In genomic region chr19:12793290-12794195, GRCh38 we compare ENCODE assay signal across 1 cellular context.
TF ChIP-seq lines count a peak whose summit lies in the region.

No MANE protein-coding gene starts in this region.

TF ChIP-seq in K562, 482 proteins besides CTCF, POLR2A, EP300 and RAD21 (continues in another document):
- TF ChIP-seq ZBTB17 (CRISPR knock-in tag; IDR thresholded peaks at IDR 0.05), result peak; percentile 28; the same call in 1 of the 2 replicates
- peak; percentile 80 for TF ChIP-seq ZBTB12 (CRISPR knock-in tag; IDR thresholded peaks at IDR 0.05)
- TF ChIP-seq TBL1XR1 (IDR thresholded peaks at IDR 0.05; ENCODE audit: low read length in 2 of 2), result peak in 1 of 2 experiments; percentile 17; a peak in 2 of 4 replicates
- peak; percentile 47; the same call in 1 of the 2 replicates for TF ChIP-seq ZC3H4 (CRISPR knock-in tag; IDR thresholded peaks at IDR 0.05; ENCODE audit: borderline replicate concordance)
- peak; percentile 68; the same call in 1 of the 2 replicates for TF ChIP-seq FOSL1 (tag; conservative IDR thresholded peaks at IDR 0.05)
- peak; percentile 74 for TF ChIP-seq MAX (CRISPR knock-in tag; IDR thresholded peaks at IDR 0.05)
- TF ChIP-seq HDAC1 (IDR thresholded peaks at IDR 0.05), result 0 out of 4 replicates have a peak, but pooled peaks of 1 of the 2 experiments have one; percentile 39
- peak; percentile 85 for TF ChIP-seq POLR2H (tag; IDR thresholded peaks at IDR 0.05; ENCODE audit: low read depth)
- no peak for TF ChIP-seq MTA2 (IDR thresholded peaks at IDR 0.05; ENCODE audit: low read depth)
- TF ChIP-seq NR2F6 (CRISPR knock-in tag; IDR thresholded peaks at IDR 0.05), result 0 out of 2 replicates have a peak, but pooled peaks have one; percentile 45
- TF ChIP-seq PCBP1 (IDR thresholded peaks at IDR 0.05; ENCODE audit: low read depth, low read length, poor library complexity, severe bottlenecking), result peak; percentile 94
- peak; percentile 69 for TF ChIP-seq PRPF4 (IDR thresholded peaks at IDR 0.05; ENCODE audit: insufficient read depth, low read depth, low read length, poor library complexity, severe bottlenecking)
- peak; percentile 47 to 80; a peak in 3 of 4 replicates for TF ChIP-seq NONO (IDR thresholded peaks at IDR 0.05; ENCODE audit: low read depth in 2 of 2, low read length in 1 of 2)
- TF ChIP-seq VEZF1 (CRISPR knock-in tag; IDR thresholded peaks at IDR 0.05), result peak; percentile 48
- peak; percentile 63 for TF ChIP-seq LCOR (CRISPR knock-in tag; IDR thresholded peaks at IDR 0.05)
- peak; percentile 86 for TF ChIP-seq RFX5 (IDR thresholded peaks at IDR 0.05; ENCODE audit: low read depth, low read length)
- TF ChIP-seq TEAD4 (IDR thresholded peaks at IDR 0.05; ENCODE audit: low read length), result 0 out of 2 replicates have a peak, but pooled peaks have one; percentile 22
- no peak for TF ChIP-seq TEAD4 (CRISPR knock-in tag; IDR thresholded peaks at IDR 0.05; ENCODE audit: borderline replicate concordance)
- TF ChIP-seq ZNF668 (CRISPR knock-in tag; IDR thresholded peaks at IDR 0.05), result no peak
- peak; percentile 82 to 92 for TF ChIP-seq MNT (conservative IDR thresholded peaks at IDR 0.05)
- TF ChIP-seq PCBP2 (IDR thresholded peaks at IDR 0.05; ENCODE audit: low read depth, low read length, poor library complexity, severe bottlenecking), result peak; percentile 79
- TF ChIP-seq NR1H2 (CRISPR knock-in tag; IDR thresholded peaks at IDR 0.05), result peak; percentile 65; the same call in 1 of the 2 replicates
- no peak for TF ChIP-seq KLF6 (CRISPR knock-in tag; IDR thresholded peaks at IDR 0.05; ENCODE audit: borderline replicate concordance)
- 0 out of 2 replicates have a peak, but pooled peaks have one; percentile 32 for TF ChIP-seq ZNF316 (IDR thresholded peaks at IDR 0.05)
- TF ChIP-seq CREB1 (IDR thresholded peaks at IDR 0.05), result peak; percentile 86
- peak; percentile 88 for TF ChIP-seq CREB1 (CRISPR knock-in tag; IDR thresholded peaks at IDR 0.05)
- TF ChIP-seq SRSF1 (IDR thresholded peaks at IDR 0.05; ENCODE audit: low read depth, low read length), result no peak
- TF ChIP-seq SOX6 (IDR thresholded peaks at IDR 0.05), result 0 out of 2 replicates have a peak, but pooled peaks have one; percentile 8
- 0 out of 2 replicates have a peak, but pooled peaks have one; percentile 51 for TF ChIP-seq REST (CRISPR knock-in tag; IDR thresholded peaks at IDR 0.05; ENCODE audit: low read depth)
- peak; percentile 88 for TF ChIP-seq ZBTB9 (CRISPR knock-in tag; IDR thresholded peaks at IDR 0.05)
- TF ChIP-seq GABPA (tag; conservative IDR thresholded peaks at IDR 0.05; ENCODE audit: low read depth), result no peak
- TF ChIP-seq THAP7 (CRISPR knock-in tag; IDR thresholded peaks at IDR 0.05), result no peak
- TF ChIP-seq NRF1 (conservative IDR thresholded peaks at IDR 0.05 in 1 of 2, IDR thresholded peaks at IDR 0.05 in 1 of 2), result peak; percentile 93 to 94
- peak; percentile 96 for TF ChIP-seq CCNT2 (IDR thresholded peaks at IDR 0.05; ENCODE audit: borderline replicate concordance, extremely low read depth, insufficient read length, low read depth, low read length)
- peak; percentile 64; the same call in 1 of the 2 replicates for TF ChIP-seq JUND (IDR thresholded peaks at IDR 0.05; ENCODE audit: borderline replicate concordance, low read depth, low read length)
- peak; percentile 35; the same call in 1 of the 3 replicates for TF ChIP-seq JUND (tag; IDR thresholded peaks at IDR 0.05; ENCODE audit: borderline replicate concordance, low read depth, low read length)
- peak; percentile 23; the same call in 1 of the 2 replicates for TF ChIP-seq ZBTB7A (IDR thresholded peaks at IDR 0.05; ENCODE audit: borderline replicate concordance, control insufficient read depth, low read depth, low read length)
- TF ChIP-seq CREM (IDR thresholded peaks at IDR 0.05; ENCODE audit: low read depth), result peak; percentile 93
- 0 out of 2 replicates have a peak, but pooled peaks have one; percentile 9 for TF ChIP-seq FOXO4 (CRISPR knock-in tag; IDR thresholded peaks at IDR 0.05)
- no peak; the same call in 1 of the 2 replicates for TF ChIP-seq CBX1 (IDR thresholded peaks at IDR 0.05; ENCODE audit: low read depth)
- peak; percentile 68 for TF ChIP-seq MEIS2 (IDR thresholded peaks at IDR 0.05; ENCODE audit: partially characterized antibody)
- no peak for TF ChIP-seq HDAC2 (IDR thresholded peaks at IDR 0.05)
- peak; percentile 99 for TF ChIP-seq HIVEP1 (CRISPR knock-in tag; IDR thresholded peaks at IDR 0.05)
- no peak for TF ChIP-seq STAG1 (CRISPR knock-in tag; IDR thresholded peaks at IDR 0.05; ENCODE audit: borderline replicate concordance)
- peak; percentile 54 for TF ChIP-seq USF1 (CRISPR knock-in tag; IDR thresholded peaks at IDR 0.05)
- TF ChIP-seq KDM5B (IDR thresholded peaks at IDR 0.05; ENCODE audit: insufficient replicate concordance, low read depth, low read length), result peak; percentile 78
- TF ChIP-seq HNRNPL (IDR thresholded peaks at IDR 0.05; ENCODE audit: low read depth, low read length), result peak; percentile 100
- TF ChIP-seq TAF1 (IDR thresholded peaks at IDR 0.05; ENCODE audit: control insufficient read depth, extremely low read depth, insufficient read depth, low read length, severe bottlenecking), result peak; percentile 48
- 0 out of 2 replicates have a peak, but pooled peaks have one; percentile 29 for TF ChIP-seq ZNF57 (CRISPR knock-in tag; IDR thresholded peaks at IDR 0.05)
- TF ChIP-seq MCM3 (IDR thresholded peaks at IDR 0.05), result no peak
- TF ChIP-seq TFAP4 (CRISPR knock-in tag; IDR thresholded peaks at IDR 0.05; ENCODE audit: borderline replicate concordance), result peak; percentile 48; the same call in 1 of the 2 replicates
- peak; percentile 66 for TF ChIP-seq RB1 (IDR thresholded peaks at IDR 0.05; ENCODE audit: low read depth)
- peak; percentile 93 for TF ChIP-seq L3MBTL2 (IDR thresholded peaks at IDR 0.05)
- TF ChIP-seq TEAD1 (CRISPR knock-in tag; IDR thresholded peaks at IDR 0.05), result peak in 1 of 2 experiments; percentile 77; a peak in 3 of 4 replicates
- TF ChIP-seq ATF4 (CRISPR knock-in tag; IDR thresholded peaks at IDR 0.05), result 0 out of 2 replicates have a peak, but pooled peaks have one; percentile 51
- peak; percentile 68; the same call in 1 of the 2 replicates for TF ChIP-seq ETV5 (CRISPR knock-in tag; IDR thresholded peaks at IDR 0.05; ENCODE audit: low read depth)
- TF ChIP-seq ARNT (IDR thresholded peaks at IDR 0.05), result no peak
- TF ChIP-seq SMAD4 (CRISPR knock-in tag; conservative IDR thresholded peaks at IDR 0.05), result peak; percentile 70
